ENCODE assay signal across 7 cellular contexts in genomic region chr1:223992456-223993246, GRCh38.
DNase-seq lines count a peak whose midpoint lies in the region; ATAC-seq and FAIRE-seq lines count a peak whose summit lies in the region.

No MANE protein-coding gene starts in this region.

- peak; percentile 100 for ATAC-seq in HG02981 (IDR thresholded peaks at IDR 0.05; ENCODE audit: unreplicated experiment)

- FAIRE-seq in GM18507 (lab: Jason Lieb, UNC), result peak; percentile 85

- peak; percentile 71 for DNase-seq in GM18507 (ENCODE audit: extremely low spot score, insufficient read length, low read depth)
- peak; percentile 97 for DNase-seq in NCI-H2029 (lab: John Stamatoyannopoulos, UW)
- DNase-seq in T-helper 9 cell, result peak; percentile 100
- DNase-seq in astrocyte of the hippocampus (ENCODE audit: low read depth, low spot score), result peak; percentile 99
- peak; percentile 91 to 97 for DNase-seq in hippocampal formation (lab: John Stamatoyannopoulos, UW)
- DNase-seq in retina, result peak; percentile 99

Comparison
In these comparisons a context has a peak if more than half of its experiments do, and no peak if none do; other contexts are left out.
1. Peak in every context shown above with its lines: DNase-seq and ATAC-seq.